In the genomic region with DNA sequence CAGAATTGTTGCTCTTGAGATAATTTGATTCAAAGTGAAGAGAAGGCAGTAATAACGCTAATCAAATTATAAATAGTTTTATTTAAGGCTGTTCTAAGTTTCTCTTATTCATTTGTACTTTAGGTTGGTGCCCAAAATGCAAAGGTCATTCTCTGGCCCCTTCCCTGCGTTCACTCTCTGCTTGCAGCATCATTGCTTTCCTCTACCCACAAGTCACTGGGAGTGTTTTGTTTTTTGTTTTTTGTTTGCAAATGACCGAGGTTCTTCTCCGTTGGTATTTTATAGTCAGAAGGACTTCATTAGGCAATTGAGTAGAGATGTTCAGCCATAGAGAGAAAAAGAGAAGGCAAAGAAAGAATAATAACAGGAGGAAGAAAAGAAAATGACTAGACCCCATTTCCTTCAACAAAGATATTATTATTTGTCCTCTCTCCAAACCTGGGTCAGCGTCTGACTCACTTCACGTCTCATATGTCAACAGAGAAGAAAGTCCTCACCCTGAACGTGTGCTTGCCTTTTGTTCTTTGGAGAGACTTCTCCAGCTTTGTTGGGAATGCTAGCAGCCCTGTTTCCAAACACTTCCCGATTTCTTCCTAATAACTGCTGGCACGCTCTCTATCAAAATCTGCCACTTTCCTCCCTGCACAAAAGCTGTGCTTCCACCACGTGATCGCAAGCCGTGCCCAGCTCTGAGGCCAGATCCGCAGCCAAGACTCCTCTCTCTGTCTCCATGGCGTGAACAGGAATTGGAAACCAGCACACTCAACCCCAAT, we compare ENCODE assay signal across 7 cellular contexts.
DNase-seq lines count a peak whose midpoint lies in the region; ATAC-seq, FAIRE-seq and TF ChIP-seq lines count a peak whose summit lies in the region.

No MANE protein-coding gene starts in this region.

- TF ChIP-seq POLR2A in upper lobe of left lung (IDR thresholded peaks at IDR 0.05): no peak

- H3K27me3 ChIP-seq in MG63: no peaks in the 10 kb centered on the region
- H3K27me3 ChIP-seq in bronchial epithelial cell (ENCODE audit: control insufficient read depth, insufficient read depth, low read length): no peaks in the 10 kb centered on the region
- no peaks in the 10 kb centered on the region for H3K27me3 ChIP-seq in lower lobe of right lung (ENCODE audit: low read depth)
- H3K27me3 ChIP-seq in upper lobe of left lung: no peaks in the 10 kb centered on the region

- intact Hi-C loops in lower lobe of right lung (cut with DNase I): no loop called here

- ATAC-seq in lower lobe of right lung (peak; percentile 34 to 64), upper lobe of left lung (ENCODE audit: low FRiP score in 2 of 2) (peak in 1 of 2 donors; percentile 64), GM19452 (IDR thresholded peaks at IDR 0.05; ENCODE audit: unreplicated experiment) (no peak), GM18907 (IDR thresholded peaks at IDR 0.05; ENCODE audit: unreplicated experiment) (no peak)

- H3K4me1 ChIP-seq in lower lobe of right lung: peaks cover 21% of the 10 kb centered on the region
- H3K4me1 ChIP-seq in upper lobe of left lung: peaks cover 0 to 20% (median 8%) of the 10 kb centered on the region in 4 donors

- 21 to 27% methylated on average over 14 of the region's 14 CpGs for WGBS in upper lobe of left lung, 2 donors

- H3K36me3 ChIP-seq in MG63: no peaks in the 10 kb centered on the region
- no peaks in the 10 kb centered on the region for H3K36me3 ChIP-seq in bronchial epithelial cell (ENCODE audit: control insufficient read depth, insufficient read depth, low read length)
- no peaks in the 10 kb centered on the region for H3K36me3 ChIP-seq in lower lobe of right lung
- no peaks in the 10 kb centered on the region for H3K36me3 ChIP-seq in upper lobe of left lung

- peaks cover 11% of the 10 kb centered on the region; the same call in 1 of the 2 replicates for H3K9me3 ChIP-seq in MG63
- no peaks in the 10 kb centered on the region for H3K9me3 ChIP-seq in lower lobe of right lung
- H3K9me3 ChIP-seq in upper lobe of left lung: no peaks in the 10 kb centered on the region

- no peak for TF ChIP-seq EP300 in upper lobe of left lung (IDR thresholded peaks at IDR 0.05)

- no peak for FAIRE-seq in bronchial epithelial cell (lab: Jason Lieb, UNC)

- peak overlapping the region; percentile 34 for H3K4me3 ChIP-seq in MG63
- H3K4me3 ChIP-seq in bronchial epithelial cell (ENCODE audit: low read depth, low read length): peak overlapping the region; percentile 18
- H3K4me3 ChIP-seq in lower lobe of right lung: peak overlapping the region; percentile 22
- peak overlapping the region in 2 of 4 donors; percentile 0 to 11 for H3K4me3 ChIP-seq in upper lobe of left lung

- peak overlapping the region; percentile 13 for H3K27ac ChIP-seq in lower lobe of right lung
- no peak overlapping the region for H3K27ac ChIP-seq in upper lobe of left lung

- DNase-seq in MG63: peak; percentile 76
- DNase-seq in bronchial epithelial cell (ENCODE audit: low read depth): peak; percentile 47
- no peak for DNase-seq in lower lobe of right lung
- peak; percentile 27 to 37 for DNase-seq in upper lobe of left lung
- no peak for DNase-seq in NCI-H1930 (lab: John Stamatoyannopoulos, UW)

- TF ChIP-seq CTCF in bronchial epithelial cell (IDR thresholded peaks at IDR 0.05; ENCODE audit: insufficient read depth, low read length, severe bottlenecking) (no peak), lower lobe of right lung (IDR thresholded peaks at IDR 0.05) (no peak), upper lobe of left lung (IDR thresholded peaks at IDR 0.05) (no peak)

Comparison
In these comparisons a context has a peak if more than half of its experiments do, and no peak if none do; other contexts are left out.
1. DNase-seq: peak in MG63 (single experiment), bronchial epithelial cell (single experiment) and upper lobe of left lung (2 of 2); none in lower lobe of right lung (single experiment) and NCI-H1930 (0 of 2).
2. ATAC-seq: peak in lower lobe of right lung (2 of 2); none in GM19452 (single experiment) and GM18907 (single experiment).